8 cellular contexts compared by ENCODE assay signal in genomic region chr14:105203057-105203494, GRCh38. TPM values are rescaled to one million over a fixed set of nuclear protein-coding genes. Genes with fewer than 3 reads are reported as not detected.
A peak's percentile ranks its signal among the peaks of the same experiment; 100 is the strongest.
DNase-seq lines count a peak whose midpoint lies in the region; ATAC-seq, FAIRE-seq and TF ChIP-seq lines count a peak whose summit lies in the region.

No MANE protein-coding gene starts in this region.

- FAIRE-seq in frontal cortex (lab: Jason Lieb, UNC) = no peak
- FAIRE-seq in pancreas (lab: Jason Lieb, UNC) = no peak

- no peak overlapping the region for H3K27ac ChIP-seq in pancreas

- H3K4me1 ChIP-seq in BE2C (peaks cover 19% of the 10 kb centered on the region), HAP-1 (no peaks in the 10 kb centered on the region), pancreas (peaks cover 14 to 25% (median 21%) of the 10 kb centered on the region in 3 donors)

- H3K27me3 ChIP-seq in BE2C (no peaks in the 10 kb centered on the region), HAP-1 (ENCODE audit: low read depth) (no peaks in the 10 kb centered on the region), pancreas (peaks cover 0 to 2% (median 0%) of the 10 kb centered on the region in 4 donors)

- H3K4me3 ChIP-seq in BE2C (ENCODE audit: low read depth, low read length) (no peak overlapping the region), HAP-1 (no peak overlapping the region), pancreas (no peak overlapping the region)

- 7 to 9% methylated on average over 18 of the region's 18 CpGs for WGBS in pancreas, 2 donors

- in situ Hi-C loops in HAP-1 (cut with MboI; ENCODE audit: low sequenced_read_pairs) = no loop called here

- intact Hi-C loops in pancreas (cut with DNase I) = loop anchor here in 2 of 3 donors (5.0 kb wide), 2 partner anchors 149 to 154 kb away; no protein-coding TSS in a partner anchor

- ATAC-seq in pancreas (peak; percentile 47 to 68 (median 53)), GM19328 (IDR thresholded peaks at IDR 0.05; ENCODE audit: unreplicated experiment) (no peak)

- H3K9me3 ChIP-seq in BE2C (no peaks in the 10 kb centered on the region), HAP-1 (no peaks in the 10 kb centered on the region), pancreas (no peaks in the 10 kb centered on the region)

- DNase-seq in BE2C = peak; percentile 86
- DNase-seq in HAP-1 (ENCODE audit: low spot score in 2 of 2) = peak; percentile 20 to 88
- peak; percentile 48 for DNase-seq in RKO (ENCODE audit: low spot score)
- peak; percentile 53 for DNase-seq in activated gamma-delta T cell treated with Interleukin-2 at 50 U/mL for 16 hours
- DNase-seq in frontal cortex (ENCODE audit: low spot score in 2 of 2) = peak; percentile 85 to 93
- DNase-seq in pancreas = peak; percentile 67 to 94 (median 84)
- no peak for DNase-seq in DMS153 (lab: John Stamatoyannopoulos, UW)

- H3K36me3 ChIP-seq in BE2C (no peaks in the 10 kb centered on the region), HAP-1 (replicated peaks) (no peaks in the 10 kb centered on the region), pancreas (no peaks in the 10 kb centered on the region)

- TF ChIP-seq CTCF in BE2C (IDR thresholded peaks at IDR 0.05; ENCODE audit: low read depth, low read length) (peak; percentile 86), pancreas (IDR thresholded peaks at IDR 0.05) (peak; percentile 77 to 96 (median 93))

RNA-seq across cellular contexts. Expression of gene NUDT14, which starts 22.0 kb away (rescaled TPM):
- 7.4 TPM for polyA plus RNA-seq in BE2C (2012; ENCODE audit: insufficient read depth, insufficient read length, low read depth)
- total RNA-seq in frontal cortex (32.6 TPM), pancreas (10 to 100 TPM; 24.7 to 36.6 (median 30.4) TPM)
- 10 to 100 TPM; 47.8 to 64.9 TPM for polyA plus RNA-seq in pancreas

RNA-seq across cellular contexts. Expression of gene JAG2, which starts 34.5 kb away (rescaled TPM):
- 15.9 TPM for polyA plus RNA-seq in BE2C (2012; ENCODE audit: insufficient read depth, insufficient read length, low read depth)
- 21.2 TPM for total RNA-seq in frontal cortex
- total RNA-seq in pancreas = 10 to 100 TPM in 4 of 6 donors, 1 to 10 TPM in 2; 9.9 to 16.8 (median 10.7) TPM
- polyA plus RNA-seq in pancreas = 10 to 100 TPM; 25.3 to 38.3 TPM

RNA-seq across cellular contexts. Expression of gene BTBD6, which starts 45.3 kb away (rescaled TPM):
- polyA plus RNA-seq in BE2C (2012; ENCODE audit: insufficient read depth, insufficient read length, low read depth) = 67.4 TPM
- total RNA-seq in frontal cortex (52.2 TPM), pancreas (10 to 100 TPM in 1 of 6 donors, 1 to 10 TPM in 5; 4.3 to 12.5 (median 6.7) TPM)
- polyA plus RNA-seq in pancreas = 10 to 100 TPM; 20.1 to 44.5 TPM
